In the genomic region with DNA sequence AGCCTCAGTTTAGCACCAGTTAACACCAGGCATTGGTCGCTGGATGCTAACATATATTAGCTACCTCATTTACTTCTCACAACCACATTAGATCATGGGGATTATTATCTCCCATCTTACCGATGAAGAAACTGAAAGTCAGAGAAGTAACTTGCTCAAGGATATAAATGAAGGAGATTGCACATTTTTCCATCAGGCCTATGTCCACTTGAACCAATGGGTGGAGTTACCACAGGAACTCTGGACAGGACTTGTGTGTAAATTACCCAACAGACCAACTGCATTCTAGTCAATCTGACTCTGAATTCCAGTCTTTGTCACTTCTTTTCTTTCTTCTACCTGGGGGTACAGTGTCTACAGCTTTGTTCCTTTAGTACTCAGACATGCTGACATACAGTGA, we compare ENCODE assay signal across 12 cellular contexts. TPM values are rescaled to one million over a fixed set of nuclear protein-coding genes. Genes with fewer than 3 reads are reported as not detected.
"Had no signal": no experiment of that assay in that cellular context is flagged by ENCODE, and none has a peak within 500 bp of the region (broad histone marks: within the 10 kb centered on the region; RNA-seq: fewer than 3 reads in every experiment).

No MANE protein-coding gene starts in this region.

- H3K27ac ChIP-seq: colonic mucosa, epithelial cell of prostate, tibial nerve, WERI-Rb-1 had no signal

- H3K27ac Mint-ChIP-seq: activated CD4-positive, alpha-beta T cell treated with anti-CD3 and anti-CD28 coated beads for 36 hours; activated CD8-positive, alpha-beta T cell treated with anti-CD3 and anti-CD28 coated beads, Interleukin-2, amount 10 ng/mL, durations not matched to agents 7 days and 5 days; activated naive CD4-positive, alpha-beta T cell treated with anti-CD3 and anti-CD28 coated beads for 36 hours; immature natural killer cell; T-cell had no signal

- H3K9me3 ChIP-seq: colonic mucosa, tibial nerve had no signal

- DNase-seq: activated CD4-positive, alpha-beta T cell treated with anti-CD3 and anti-CD28 coated beads for 36 hours; activated CD8-positive, alpha-beta T cell treated with anti-CD3 and anti-CD28 coated beads, Interleukin-2, amount 10 ng/mL, durations not matched to agents 7 days and 5 days; activated naive CD4-positive, alpha-beta T cell treated with anti-CD3 and anti-CD28 coated beads for 36 hours; caudate nucleus; colonic mucosa; effector CD4-positive, alpha-beta T cell; immature natural killer cell; T-cell; T1000; WERI-Rb-1 had no signal

- H3K4me3 Mint-ChIP-seq: activated CD4-positive, alpha-beta T cell treated with anti-CD3 and anti-CD28 coated beads for 36 hours; activated CD8-positive, alpha-beta T cell treated with anti-CD3 and anti-CD28 coated beads, Interleukin-2, amount 10 ng/mL, durations not matched to agents 7 days and 5 days; activated naive CD4-positive, alpha-beta T cell treated with anti-CD3 and anti-CD28 coated beads for 36 hours; immature natural killer cell; T-cell had no signal

- H3K36me3 ChIP-seq: colonic mucosa, tibial nerve, WERI-Rb-1 had no signal

- H3K4me1 ChIP-seq: colonic mucosa had no signal

- H3K36me3 Mint-ChIP-seq: T-cell had no signal

- ATAC-seq: activated CD4-positive, alpha-beta T cell treated with anti-CD3 and anti-CD28 coated beads for 36 hours; activated CD8-positive, alpha-beta T cell treated with anti-CD3 and anti-CD28 coated beads, Interleukin-2, amount 10 ng/mL, durations not matched to agents 7 days and 5 days; T-cell had no signal

- H3K27me3 ChIP-seq: colonic mucosa, tibial nerve had no signal

- H3K9me3 Mint-ChIP-seq: activated naive CD4-positive, alpha-beta T cell treated with anti-CD3 and anti-CD28 coated beads for 36 hours; T-cell had no signal

- H3K4me3 ChIP-seq: colonic mucosa, tibial nerve had no signal

RNA-seq across cellular contexts. Expression of a gene that starts 1.8 kb away (rescaled TPM):
- total RNA-seq: activated CD4-positive, alpha-beta T cell treated with anti-CD3 and anti-CD28 coated beads for 36 hours; activated CD8-positive, alpha-beta T cell treated with anti-CD3 and anti-CD28 coated beads, Interleukin-2, amount 10 ng/mL, durations not matched to agents 7 days and 5 days had no signal
